ENCODE assay signal across 21 cellular contexts in the genomic region with DNA sequence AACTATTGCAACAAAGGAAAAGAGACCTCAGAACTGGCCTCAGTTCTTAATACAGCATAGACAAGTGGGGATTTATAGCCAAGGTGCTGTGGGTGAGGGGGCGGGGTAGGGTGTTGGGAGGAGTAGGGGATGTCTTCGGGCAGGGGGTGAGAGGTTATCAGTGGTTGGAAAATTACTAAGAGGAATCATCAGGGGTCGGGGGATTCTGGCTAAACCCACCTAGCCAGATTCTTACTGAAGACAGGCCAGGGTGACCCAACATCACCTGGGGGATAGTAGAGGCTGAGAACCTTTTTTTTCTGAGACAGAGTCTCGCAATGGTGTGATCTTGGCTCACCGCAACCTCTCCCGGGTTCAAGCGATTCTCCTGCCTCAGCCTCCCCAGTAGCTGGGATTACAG.
"Had no signal": no experiment of that assay in that cellular context is flagged by ENCODE, and none has a peak within 500 bp of the region (broad histone marks: within the 10 kb centered on the region; RNA-seq: fewer than 3 reads in every experiment).

No MANE protein-coding gene starts in this region.

- H3K9me3 Mint-ChIP-seq: naive B cell had no signal

- H3K4me3 Mint-ChIP-seq: naive B cell had no signal

- H3K27ac ChIP-seq: brain microvascular endothelial cell, coronary artery, gastrocnemius medialis, ovary, psoas muscle, skin epidermis, stomach, upper lobe of left lung, VCaP had no signal

- DNase-seq: activated CD4-positive, alpha-beta T cell treated with anti-CD3 and anti-CD28 coated beads, Interleukin-2, amount 50 U/mL, for 1 hour; activated CD4-positive, CD25-positive, alpha-beta regulatory T cell treated with anti-CD3 and anti-CD28 coated beads, Interleukin-2, amount 50 U/mL, for 72 hours; activated naive CD4-positive, alpha-beta T cell treated with Interleukin-2 at 50 U/mL for 16 hours; aorta; brain microvascular endothelial cell; gastrocnemius medialis; head of caudate nucleus; kidney; mammary epithelial cell; naive B cell; ovary; psoas muscle; right cardiac atrium; stomach; T-helper 2 cell had no signal

- H3K36me3 Mint-ChIP-seq: naive B cell had no signal

- H3K36me3 ChIP-seq: brain microvascular endothelial cell, gastrocnemius medialis, ovary, stomach, upper lobe of left lung had no signal

- H3K9me3 ChIP-seq: gastrocnemius medialis, ovary, psoas muscle, stomach, upper lobe of left lung had no signal

- H3K4me3 ChIP-seq: coronary artery, gastrocnemius medialis, ovary, psoas muscle, skin epidermis, stomach, upper lobe of left lung had no signal

- H3K27me3 ChIP-seq: brain microvascular endothelial cell, gastrocnemius medialis, ovary, stomach, upper lobe of left lung had no signal

- H3K4me1 ChIP-seq: gastrocnemius medialis, psoas muscle had no signal

- ATAC-seq: esophagus mucosa, gastrocnemius medialis, left lobe of liver, psoas muscle had no signal

- H3K27ac Mint-ChIP-seq: naive B cell had no signal
